In genomic region chr16:2838928-2839327, GRCh38 we compare ENCODE assay signal across 8 cellular contexts. TPM values are rescaled to one million over a fixed set of nuclear protein-coding genes. Genes with fewer than 3 reads are reported as not detected.
A peak's percentile ranks its signal among the peaks of the same experiment; 100 is the strongest.
DNase-seq lines count a peak whose midpoint lies in the region; ATAC-seq, FAIRE-seq and TF ChIP-seq lines count a peak whose summit lies in the region.

No MANE protein-coding gene starts in this region.

- intact Hi-C loops in PC-9 (cut with micrococcal nuclease; ENCODE audit: unreplicated experiment), result loop anchor here (5.0 kb wide), 1 partner anchor 68 kb away; no protein-coding TSS in a partner anchor
- intact Hi-C loops in activated T-helper 2 cell treated with anti-CD3 and anti-CD28 coated beads, Interferon-gamma antibody, Interleukin-2, Interleukin-4, amounts not matched to agents 10 μg/mL and 5 μg/mL and 100 μg/mL, durations not matched to agents 14 hours and 24 hours and 36 hours (cut with micrococcal nuclease), result loop anchor here (1.0 kb wide), 1 partner anchor 29 kb away; no protein-coding TSS in a partner anchor
- intact Hi-C loops in lower leg skin (cut with DNase I; ENCODE audit: low total_unique reads), result no loop called here

- no peaks in the 10 kb centered on the region for H3K36me3 Mint-ChIP-seq in activated T-helper 2 cell treated with anti-CD3 and anti-CD28 coated beads, Interferon-gamma antibody, Interleukin-2, Interleukin-4, amounts not matched to agents 10 μg/mL and 5 μg/mL and 100 μg/mL, durations not matched to agents 14 hours and 24 hours and 36 hours (ENCODE audit: low read depth)

- WGBS in lower leg skin, 2 donors, result 2 to 6% methylated on average over 9 to 10 of the region's 12 CpGs

- H3K27ac Mint-ChIP-seq in activated T-helper 2 cell treated with anti-CD3 and anti-CD28 coated beads, Interferon-gamma antibody, Interleukin-2, Interleukin-4, amounts not matched to agents 10 μg/mL and 5 μg/mL and 100 μg/mL, durations not matched to agents 14 hours and 24 hours and 36 hours, result no peak overlapping the region

- peaks cover 3% of the 10 kb centered on the region for H3K27me3 Mint-ChIP-seq in activated T-helper 2 cell treated with anti-CD3 and anti-CD28 coated beads, Interferon-gamma antibody, Interleukin-2, Interleukin-4, amounts not matched to agents 10 μg/mL and 5 μg/mL and 100 μg/mL, durations not matched to agents 14 hours and 24 hours and 36 hours (ENCODE audit: low read depth)

- H3K27me3 ChIP-seq in PC-9 (ENCODE audit: insufficient read depth, low read depth), result no peaks in the 10 kb centered on the region

- POLR2A ChIA-PET in PC-9 (lab: Charles Lee; ENCODE audit: unreplicated experiment), result no interaction called here

- no peaks in the 10 kb centered on the region for H3K9me2 ChIP-seq in PC-9 (ENCODE audit: insufficient read depth)

- no peak overlapping the region for H2AFZ ChIP-seq in PC-9

- H3K79me2 ChIP-seq in PC-9 (ENCODE audit: low read depth), result no peaks in the 10 kb centered on the region

- peak; percentile 86 for DNase-seq in Ammon's horn (ENCODE audit: low spot score)
- DNase-seq in GM19239 (ENCODE audit: insufficient read length, low spot score), result peak; percentile 65
- DNase-seq in PC-9, result no peak
- peak; percentile 48 for DNase-seq in activated T-helper 2 cell treated with anti-CD3 and anti-CD28 coated beads, Interferon-gamma antibody, Interleukin-2, Interleukin-4, amounts not matched to agents 10 μg/mL and 5 μg/mL and 100 μg/mL, durations not matched to agents 14 hours and 24 hours and 36 hours (ENCODE audit: low spot score)
- DNase-seq in foreskin fibroblast, result peak; percentile 79 to 93
- peak; percentile 43 for DNase-seq in occipital lobe (lab: John Stamatoyannopoulos, UW)
- DNase-seq in lower leg skin (ENCODE audit: low spot score in 2 of 2), result no peak

- H3K4me3 ChIP-seq in PC-9 (no peak overlapping the region), foreskin fibroblast (ENCODE audit: low read depth in 1 of 2, low read length in 2 of 2) (no peak overlapping the region), lower leg skin (ENCODE audit: low read depth, poor library complexity, severe bottlenecking) (no peak overlapping the region)

- H3K27ac ChIP-seq in PC-9, result no peak overlapping the region

- CTCF ChIA-PET in PC-9 (lab: Charles Lee), result interaction anchor here (1.1 to 2.2 kb wide), 2 partner anchors 29 to 31 kb away, joined by 3 to 6 read pairs; no protein-coding TSS in a partner anchor

- no peak overlapping the region for H3K4me3 Mint-ChIP-seq in activated T-helper 2 cell treated with anti-CD3 and anti-CD28 coated beads, Interferon-gamma antibody, Interleukin-2, Interleukin-4, amounts not matched to agents 10 μg/mL and 5 μg/mL and 100 μg/mL, durations not matched to agents 14 hours and 24 hours and 36 hours (ENCODE audit: low read depth)

- ATAC-seq in HG03571 (IDR thresholded peaks at IDR 0.05; ENCODE audit: unreplicated experiment), result no peak

- peaks cover 20% of the 10 kb centered on the region for H3K4me1 Mint-ChIP-seq in activated T-helper 2 cell treated with anti-CD3 and anti-CD28 coated beads, Interferon-gamma antibody, Interleukin-2, Interleukin-4, amounts not matched to agents 10 μg/mL and 5 μg/mL and 100 μg/mL, durations not matched to agents 14 hours and 24 hours and 36 hours (ENCODE audit: low read depth)

- H4K20me1 ChIP-seq in PC-9 (ENCODE audit: insufficient read depth), result no peaks in the 10 kb centered on the region

- no peak overlapping the region for H3K4me2 ChIP-seq in PC-9

- peaks cover 32% of the 10 kb centered on the region for H3K4me1 ChIP-seq in PC-9 (replicated peaks; ENCODE audit: insufficient read depth)

- TF ChIP-seq CTCF in PC-9 (conservative IDR thresholded peaks at IDR 0.05), result 0 out of 2 replicates have a peak, but pooled peaks have one; percentile 52
- TF ChIP-seq CTCF in foreskin fibroblast (IDR thresholded peaks at IDR 0.05; ENCODE audit: low read depth, low read length), result peak; percentile 95
- no peak for TF ChIP-seq CTCF in lower leg skin (IDR thresholded peaks at IDR 0.05)

- H3F3A ChIP-seq in PC-9 (ENCODE audit: insufficient read depth, low read depth), result peaks cover 38% of the 10 kb centered on the region

- BruUV-seq in PC-9 (replicated peaks; lab: Mats Ljungman, UMichigan), result no TSS peak

- TF ChIP-seq POLR2A in lower leg skin (IDR thresholded peaks at IDR 0.05), result no peak

- H3K9me3 ChIP-seq in PC-9 (ENCODE audit: insufficient read depth, low read depth), result no peaks in the 10 kb centered on the region

- no peak for FAIRE-seq in GM19239 (lab: Jason Lieb, UNC)

- peaks cover 3% of the 10 kb centered on the region for H3K9me3 Mint-ChIP-seq in activated T-helper 2 cell treated with anti-CD3 and anti-CD28 coated beads, Interferon-gamma antibody, Interleukin-2, Interleukin-4, amounts not matched to agents 10 μg/mL and 5 μg/mL and 100 μg/mL, durations not matched to agents 14 hours and 24 hours and 36 hours

- H3K36me3 ChIP-seq in PC-9 (ENCODE audit: low read depth), result no peaks in the 10 kb centered on the region

RNA-seq across cellular contexts. Expression of gene ZG16B, which starts 8.8 kb away (rescaled TPM):
- total RNA-seq in PC-9 (2021) (19.9 and 23.4 TPM in 2 replicates), occipital lobe (0.47 TPM), lower leg skin (10 to 100 TPM in 3 of 4 donors, 1 to 10 TPM in 1; 5.6 to 67.9 (median 19.4) TPM)
- total RNA-seq in activated T-helper 2 cell treated with anti-CD3 and anti-CD28 coated beads, Interferon-gamma antibody, Interleukin-2, Interleukin-4, amounts not matched to agents 10 μg/mL and 5 μg/mL and 100 μg/mL, durations not matched to agents 14 hours and 24 hours and 36 hours, result 7.7 and 8.6 TPM in 2 replicates

RNA-seq across cellular contexts. Expression of gene PRSS22, which starts 19.0 kb away (rescaled TPM):
- 98.2 and 99.7 TPM in 2 replicates for total RNA-seq in PC-9 (2021)
- total RNA-seq in activated T-helper 2 cell treated with anti-CD3 and anti-CD28 coated beads, Interferon-gamma antibody, Interleukin-2, Interleukin-4, amounts not matched to agents 10 μg/mL and 5 μg/mL and 100 μg/mL, durations not matched to agents 14 hours and 24 hours and 36 hours, result not detected in 2 replicates
- not detected for total RNA-seq in occipital lobe
- total RNA-seq in lower leg skin, result 1 to 10 TPM; 2.3 to 6.7 (median 4.6) TPM

RNA-seq across cellular contexts. Expression of gene PRSS21, which starts 21.9 kb away (rescaled TPM):
- 61.2 and 77.4 TPM in 2 replicates for total RNA-seq in PC-9 (2021)
- 11.4 and 11.5 TPM in 2 replicates for total RNA-seq in activated T-helper 2 cell treated with anti-CD3 and anti-CD28 coated beads, Interferon-gamma antibody, Interleukin-2, Interleukin-4, amounts not matched to agents 10 μg/mL and 5 μg/mL and 100 μg/mL, durations not matched to agents 14 hours and 24 hours and 36 hours
- total RNA-seq in occipital lobe, result not detected
- total RNA-seq in lower leg skin, result under 1 TPM in 1 of 4 donors, not detected in 3; 0.63 TPM

RNA-seq across cellular contexts. Expression of gene PRSS41, which starts 40.7 kb away (rescaled TPM):
- total RNA-seq in PC-9 (2021), result not detected in 2 replicates
- total RNA-seq in activated T-helper 2 cell treated with anti-CD3 and anti-CD28 coated beads, Interferon-gamma antibody, Interleukin-2, Interleukin-4, amounts not matched to agents 10 μg/mL and 5 μg/mL and 100 μg/mL, durations not matched to agents 14 hours and 24 hours and 36 hours, result not detected in 2 replicates
- not detected for total RNA-seq in occipital lobe
- not detected for total RNA-seq in lower leg skin

RNA-seq across cellular contexts. Expression of gene FLYWCH2, which starts 44.1 kb away (rescaled TPM):
- total RNA-seq in PC-9 (2021), result 41.5 and 50.1 TPM in 2 replicates
- 21.0 and 23.6 TPM in 2 replicates for total RNA-seq in activated T-helper 2 cell treated with anti-CD3 and anti-CD28 coated beads, Interferon-gamma antibody, Interleukin-2, Interleukin-4, amounts not matched to agents 10 μg/mL and 5 μg/mL and 100 μg/mL, durations not matched to agents 14 hours and 24 hours and 36 hours
- 43.8 TPM for total RNA-seq in occipital lobe
- total RNA-seq in lower leg skin, result 10 to 100 TPM; 36.4 to 44.6 (median 40.3) TPM

Comparison
In these comparisons a context has a peak if more than half of its experiments do, and no peak if none do; other contexts are left out.
1. DNase-seq: peak in Ammon's horn (single experiment), GM19239 (single experiment), activated T-helper 2 cell treated with anti-CD3 and anti-CD28 coated beads, Interferon-gamma antibody, Interleukin-2, Interleukin-4, amounts not matched to agents 10 μg/mL and 5 μg/mL and 100 μg/mL, durations not matched to agents 14 hours and 24 hours and 36 hours (single experiment), foreskin fibroblast (2 of 2) and occipital lobe (single experiment); none in PC-9 (0 of 2) and lower leg skin (0 of 2).
2. CTCF ChIP-seq: peak in PC-9 (single experiment) and foreskin fibroblast (single experiment); none in lower leg skin (0 of 3).
3. RNA of gene PRSS22, which starts 19.0 kb away (total RNA-seq): 98.2 to 99.7 TPM in PC-9; 2.3 to 6.7 TPM in lower leg skin, not detected in activated T-helper 2 cell treated with anti-CD3 and anti-CD28 coated beads, Interferon-gamma antibody, Interleukin-2, Interleukin-4, amounts not matched to agents 10 μg/mL and 5 μg/mL and 100 μg/mL, durations not matched to agents 14 hours and 24 hours and 36 hours and not detected in occipital lobe (single experiment); every median in the first group is over 10 times any median in the second.